18 cellular contexts compared by ENCODE assay signal in the genomic region with DNA sequence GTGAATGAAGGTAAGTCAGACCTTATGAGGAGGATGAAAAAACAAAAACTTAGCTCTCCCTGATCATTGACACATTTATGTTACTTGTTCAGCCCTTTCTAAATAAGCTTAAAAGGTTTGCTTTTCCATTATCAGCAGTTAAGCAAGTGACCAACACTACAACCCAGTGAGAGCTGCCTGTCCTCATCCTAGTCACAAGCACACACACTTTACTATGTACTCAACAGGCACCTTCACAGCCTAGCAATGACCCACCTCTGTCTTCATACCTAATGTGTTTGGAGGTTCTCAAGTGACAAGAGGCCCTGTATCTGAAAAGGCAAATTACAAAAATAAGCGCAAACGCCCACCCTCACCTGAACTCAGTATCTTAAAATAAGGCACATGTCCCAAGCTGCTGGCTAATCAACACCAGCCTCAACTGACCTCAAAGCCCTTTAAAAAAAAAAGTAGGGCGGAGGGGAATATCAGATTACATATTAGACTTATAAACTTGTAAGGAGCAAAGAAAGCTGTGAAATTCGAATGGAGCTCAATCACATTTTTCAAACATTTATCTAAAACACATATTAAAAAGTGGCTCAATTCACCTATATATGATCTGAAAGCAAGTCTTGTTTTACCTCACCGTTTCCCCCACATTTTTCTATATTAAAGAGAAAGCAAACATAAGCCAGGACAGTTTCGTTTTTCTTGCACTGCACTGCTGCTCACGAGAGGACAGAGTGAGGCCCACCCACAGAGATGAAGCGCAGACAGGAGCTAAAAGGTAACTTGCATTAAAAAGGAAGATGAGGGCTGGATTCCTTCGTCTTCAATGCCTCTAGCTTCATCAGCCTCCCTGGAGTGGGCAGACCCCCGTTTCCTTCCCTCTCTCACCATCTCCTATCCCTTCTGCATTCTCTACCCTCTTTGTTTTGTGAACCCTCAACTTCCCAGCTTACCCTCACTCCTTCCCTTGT. TPM values are rescaled to one million over a fixed set of nuclear protein-coding genes. Genes with fewer than 3 reads are reported as not detected.
DNase-seq lines count a peak whose midpoint lies in the region; ATAC-seq and TF ChIP-seq lines count a peak whose summit lies in the region.
"Had no signal": no experiment of that assay in that cellular context is flagged by ENCODE, and none has a peak within 500 bp of the region (broad histone marks: within the 10 kb centered on the region; RNA-seq: fewer than 3 reads in every experiment).

No MANE protein-coding gene starts in this region.

- CTCF ChIA-PET in mammary epithelial cell (lab: Charles Lee; ENCODE audit: low non-redundant PET): no interaction called here

- H3K27ac Mint-ChIP-seq in T-helper 17 cell (peak overlapping the region; percentile 43), progenitor cell of endocrine pancreas (peak overlapping the region; percentile 6)
- H3K27ac Mint-ChIP-seq: CD8-positive, alpha-beta T cell had no signal

- H3K9ac ChIP-seq in mammary epithelial cell (ENCODE audit: insufficient read depth, low read length): no peak overlapping the region
- H3K9ac ChIP-seq: BLaER1 treated with 17β-estradiol and CSF1 and Interleukin-3, amounts not matched to agents 10 nM and 100 nM had no signal

- no peak for ATAC-seq in T-helper 17 cell
- ATAC-seq in stimulated activated naive CD8-positive, alpha-beta T cell treated with anti-CD3 and anti-CD28 coated beads, Interleukin-15, Interleukin-2, amounts not matched to agents 100 U/mL and 50 U/mL, for 24 hours: no peak
- ATAC-seq: CD8-positive, alpha-beta T cell had no signal

- peak; percentile 59 for DNase-seq in H7
- DNase-seq in T-helper 17 cell: no peak
- DNase-seq in iPS-NIHi11 (ENCODE audit: low spot score): peak; percentile 13
- DNase-seq in progenitor cell of endocrine pancreas (ENCODE audit: low spot score, unreplicated experiment): no peak
- DNase-seq in mammary epithelial cell: no peak
- DNase-seq in NCI-H1417 (lab: John Stamatoyannopoulos, UW): no peak
- no peak for DNase-seq in stimulated activated naive CD8-positive, alpha-beta T cell treated with anti-CD3 and anti-CD28 coated beads, Interleukin-15, Interleukin-2, amounts not matched to agents 100 U/mL and 50 U/mL, for 24 hours
- DNase-seq: Calu3; CD8-positive, alpha-beta T cell; KG1; NCI-H1417 treated with DMSO at 0.1 percent for 48 hours; NCI-H187 treated with DMSO at 0.1 percent for 48 hours; NCI-H2227 treated with DMSO at 0.1 percent for 48 hours; NCI-H524; NCI-H82; Right ventricle myocardium superior had no signal

- H3K36me3 Mint-ChIP-seq in T-helper 17 cell (ENCODE audit: low read depth): peaks cover 19% of the 10 kb centered on the region
- peaks cover 3% of the 10 kb centered on the region for H3K36me3 Mint-ChIP-seq in progenitor cell of endocrine pancreas (ENCODE audit: insufficient read depth)

- H3K4me3 ChIP-seq in H7 (ENCODE audit: insufficient read depth, low read depth, low read length) (no peak overlapping the region), mammary epithelial cell (replicated peaks in 1 of 3; ENCODE audit: insufficient read depth in 1 of 3, low read depth in 2 of 3, low read length in 3 of 3) (no peak overlapping the region)
- H3K4me3 ChIP-seq: BLaER1 treated with 17β-estradiol and CSF1 and Interleukin-3, amounts not matched to agents 10 nM and 100 nM; HAP-1 had no signal

- no peak overlapping the region for H3K27ac ChIP-seq in mammary epithelial cell (ENCODE audit: insufficient read depth, low read depth, low read length)
- H3K27ac ChIP-seq: BLaER1 treated with 17β-estradiol and CSF1 and Interleukin-3, amounts not matched to agents 10 nM and 100 nM had no signal

- BruUV-seq in mammary epithelial cell (replicated peaks; lab: Mats Ljungman, UMichigan): no TSS peak

- in situ Hi-C loops in mammary epithelial cell (cut with MboI; ENCODE audit: low sequenced_read_pairs in 2 of 2): no loop called here

- no peak overlapping the region for H2AFZ ChIP-seq in mammary epithelial cell (ENCODE audit: low read depth, low read length)

- WGBS in mammary epithelial cell (ENCODE audit: low coverage, missing lambda C conversion rate): 92% methylated on average over 10 of the region's 10 CpGs

- peaks cover 11% of the 10 kb centered on the region for H3K4me1 Mint-ChIP-seq in T-helper 17 cell
- peaks cover 4% of the 10 kb centered on the region for H3K4me1 Mint-ChIP-seq in progenitor cell of endocrine pancreas (ENCODE audit: low read depth)

- no peaks in the 10 kb centered on the region for H4K20me1 ChIP-seq in mammary epithelial cell (ENCODE audit: insufficient read depth, low read length)
- H4K20me1 ChIP-seq: BLaER1 treated with 17β-estradiol and CSF1 and Interleukin-3, amounts not matched to agents 10 nM and 100 nM had no signal

- H3K9me3 Mint-ChIP-seq in progenitor cell of endocrine pancreas (ENCODE audit: low read depth): no peaks in the 10 kb centered on the region
- H3K9me3 Mint-ChIP-seq: CD8-positive, alpha-beta T cell had no signal

- no peaks in the 10 kb centered on the region for H3K27me3 Mint-ChIP-seq in T-helper 17 cell
- no peaks in the 10 kb centered on the region for H3K27me3 Mint-ChIP-seq in progenitor cell of endocrine pancreas

- no peak overlapping the region for H3K4me3 Mint-ChIP-seq in T-helper 17 cell
- H3K4me3 Mint-ChIP-seq in progenitor cell of endocrine pancreas (ENCODE audit: low read depth): no peak overlapping the region
- H3K4me3 Mint-ChIP-seq: CD8-positive, alpha-beta T cell had no signal

- no peak overlapping the region for H3K4me2 ChIP-seq in mammary epithelial cell (ENCODE audit: insufficient read depth, low read depth, low read length)
- H3K4me2 ChIP-seq: BLaER1 treated with 17β-estradiol and CSF1 and Interleukin-3, amounts not matched to agents 10 nM and 100 nM had no signal

- no peaks in the 10 kb centered on the region for H3K79me2 ChIP-seq in mammary epithelial cell (ENCODE audit: insufficient read depth, low read length)

- dilution Hi-C loops in mammary epithelial cell (cut with HindIII; ENCODE audit: low sequenced_read_pairs): no loop called here

- H3K27me3 ChIP-seq in H7 (ENCODE audit: control insufficient read depth, insufficient read depth, low read length) (no peaks in the 10 kb centered on the region), mammary epithelial cell (ENCODE audit: insufficient read depth, low read length) (no peaks in the 10 kb centered on the region)
- H3K27me3 ChIP-seq: BLaER1 treated with 17β-estradiol and CSF1 and Interleukin-3, amounts not matched to agents 10 nM and 100 nM had no signal

- H3K9me3 ChIP-seq in T-helper 17 cell (ENCODE audit: control insufficient read depth, low read length, poor library complexity, severe bottlenecking) (no peaks in the 10 kb centered on the region), mammary epithelial cell (replicated peaks; ENCODE audit: insufficient read depth, low read length) (no peaks in the 10 kb centered on the region)
- H3K9me3 ChIP-seq: BLaER1 treated with 17β-estradiol and CSF1 and Interleukin-3, amounts not matched to agents 10 nM and 100 nM; HAP-1 had no signal

- H3K36me3 ChIP-seq in H7 (replicated peaks; ENCODE audit: control insufficient read depth, insufficient read depth, low read length) (no peaks in the 10 kb centered on the region; the same call in 1 of the 2 replicates), mammary epithelial cell (ENCODE audit: insufficient read depth, low read length) (no peaks in the 10 kb centered on the region)
- H3K36me3 ChIP-seq: HAP-1 had no signal

- TF ChIP-seq CTCF in progenitor cell of endocrine pancreas (IDR thresholded peaks at IDR 0.05; ENCODE audit: unreplicated experiment) (no peak), mammary epithelial cell (conservative IDR thresholded peaks at IDR 0.05 in 1 of 2, IDR thresholded peaks at IDR 0.05 in 1 of 2; ENCODE audit: extremely low read depth in 1 of 2, insufficient read depth in 1 of 2, low read depth in 1 of 2, low read length in 2 of 2) (no peak)

- H3K4me1 ChIP-seq in mammary epithelial cell (ENCODE audit: insufficient read depth, low read length): no peaks in the 10 kb centered on the region
- H3K4me1 ChIP-seq: BLaER1 treated with 17β-estradiol and CSF1 and Interleukin-3, amounts not matched to agents 10 nM and 100 nM; HAP-1 had no signal

- intact Hi-C loops in mammary epithelial cell (cut with micrococcal nuclease): no loop called here

RNA-seq across cellular contexts. Expression of gene SUMF1, which starts 19.2 kb away (rescaled TPM):
- 11.6 and 16.9 TPM in 2 replicates for total RNA-seq in H7 (2014; rRNA removed; shearing (Covaris generic))
- total RNA-seq in T-helper 17 cell (10 to 100 TPM; 13.1 to 15.3 TPM), progenitor cell of endocrine pancreas (23.3 and 25.0 TPM in 2 replicates), mammary epithelial cell (10 to 100 TPM; 31.4 to 87.7 TPM)
- 37.6 TPM for polyA plus RNA-seq in mammary epithelial cell
- 22.4 TPM for polyA minus RNA-seq in mammary epithelial cell

RNA-seq across cellular contexts. Expression of gene ITPR1, which starts 45.3 kb away (rescaled TPM):
- 4.3 and 4.4 TPM in 2 replicates for total RNA-seq in H7 (2014; rRNA removed; shearing (Covaris generic))
- total RNA-seq in T-helper 17 cell: 100 to 1,000 TPM in 1 of 2 donors, 10 to 100 TPM in 1; 92.0 to 102 TPM
- total RNA-seq in progenitor cell of endocrine pancreas: 10.8 and 11.2 TPM in 2 replicates
- 10 to 100 TPM; 15.6 to 33.2 TPM for total RNA-seq in mammary epithelial cell
- 9.2 TPM for polyA plus RNA-seq in mammary epithelial cell
- 58.6 TPM for polyA minus RNA-seq in mammary epithelial cell

Comparison
In these comparisons a context has a peak if more than half of its experiments do, and no peak if none do; other contexts are left out.
1. DNase-seq: peak in H7 (single experiment) and iPS-NIHi11 (single experiment); none in T-helper 17 cell (0 of 3), progenitor cell of endocrine pancreas (single experiment), mammary epithelial cell (single experiment), NCI-H1417 (0 of 3) and stimulated activated naive CD8-positive, alpha-beta T cell treated with anti-CD3 and anti-CD28 coated beads, Interleukin-15, Interleukin-2, amounts not matched to agents 100 U/mL and 50 U/mL, for 24 hours (single experiment).